In the genomic region with DNA sequence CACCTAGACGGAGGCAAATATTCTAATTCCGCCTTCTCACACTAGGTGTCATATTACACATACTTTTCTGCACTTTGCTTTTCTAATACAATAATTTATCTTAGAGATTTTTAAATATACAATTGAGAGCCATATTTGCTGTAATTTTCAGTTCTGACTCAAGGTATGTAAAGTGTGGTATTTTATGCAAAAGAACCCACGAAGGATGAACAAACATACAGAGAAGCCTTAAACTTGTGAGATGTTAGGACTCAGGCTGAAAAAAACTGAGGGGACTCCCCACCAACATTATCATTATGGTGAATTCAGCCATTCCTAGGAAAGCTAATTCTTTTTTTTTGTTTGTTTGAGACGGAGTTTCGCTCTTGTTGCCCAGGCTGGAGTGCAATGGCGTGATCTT, we compare ENCODE assay signal across 15 cellular contexts. TPM values are rescaled to one million over a fixed set of nuclear protein-coding genes. Genes with fewer than 3 reads are reported as not detected.
A peak's percentile ranks its signal among the peaks of the same experiment; 100 is the strongest.
DNase-seq lines count a peak whose midpoint lies in the region; ATAC-seq and TF ChIP-seq lines count a peak whose summit lies in the region.
"Had no signal": no experiment of that assay in that cellular context is flagged by ENCODE, and none has a peak within 500 bp of the region (broad histone marks: within the 10 kb centered on the region; RNA-seq: fewer than 3 reads in every experiment).

No MANE protein-coding gene starts in this region.

- no peak overlapping the region for H3K4me3 ChIP-seq in OCI-LY3 (ENCODE audit: low read length)
- H3K4me3 ChIP-seq: A549, HAP-1, K562 had no signal

- no peak overlapping the region for H3K4me3 Mint-ChIP-seq in activated naive CD8-positive, alpha-beta T cell treated with anti-CD3 and anti-CD28 coated beads for 36 hours
- H3K4me3 Mint-ChIP-seq: CD4-positive, alpha-beta memory T cell had no signal

- H3K27ac Mint-ChIP-seq in activated naive CD8-positive, alpha-beta T cell treated with anti-CD3 and anti-CD28 coated beads for 36 hours: no peak overlapping the region
- H3K27ac Mint-ChIP-seq: CD4-positive, alpha-beta memory T cell had no signal

- H3K9me3 ChIP-seq in OCI-LY3 (ENCODE audit: insufficient read depth, low read length): no peaks in the 10 kb centered on the region
- H3K9me3 ChIP-seq: A549, BE2C, HAP-1 had no signal

- DNase-seq in SHP77 treated with DMSO at 0.1 percent for 48 hours (lab: John Stamatoyannopoulos, UW): no peak
- DNase-seq in activated CD4-positive, alpha-beta T cell treated with anti-CD3 and anti-CD28 coated beads, Interleukin-2, amount 50 U/mL, for 4 hours: no peak
- no peak for DNase-seq in activated naive CD8-positive, alpha-beta T cell treated with anti-CD3 and anti-CD28 coated beads for 36 hours
- DNase-seq: BE2C; CD4-positive, alpha-beta memory T cell; DMS79 treated with DMSO at 0.1 percent for 48 hours; EL; Kasumi-1 had no signal

- peaks cover 26% of the 10 kb centered on the region for H3K79me2 ChIP-seq in OCI-LY3 (ENCODE audit: low read length)

- H3K9ac ChIP-seq in OCI-LY3 (ENCODE audit: low read length): no peak overlapping the region

- H3K27me3 Mint-ChIP-seq in activated naive CD8-positive, alpha-beta T cell treated with anti-CD3 and anti-CD28 coated beads for 36 hours: no peaks in the 10 kb centered on the region
- H3K27me3 Mint-ChIP-seq: CD4-positive, alpha-beta memory T cell had no signal

- peak overlapping the region; percentile 16; the same call in 1 of the 2 replicates for H3K27ac ChIP-seq in OCI-LY3 (ENCODE audit: low read length)
- H3K27ac ChIP-seq: A549, C4-2B had no signal

- peaks cover 16% of the 10 kb centered on the region for H3K4me1 Mint-ChIP-seq in activated naive CD8-positive, alpha-beta T cell treated with anti-CD3 and anti-CD28 coated beads for 36 hours

- H3K27me3 ChIP-seq in OCI-LY3 (ENCODE audit: low read depth, low read length): no peaks in the 10 kb centered on the region
- H3K27me3 ChIP-seq: BE2C had no signal

- no peaks in the 10 kb centered on the region; the same call in 1 of the 2 replicates for H4K20me1 ChIP-seq in OCI-LY3 (ENCODE audit: insufficient read depth, low read length)

- H3K4me1 ChIP-seq in OCI-LY3 (ENCODE audit: low read length): peaks cover 29% of the 10 kb centered on the region
- H3K4me1 ChIP-seq: A549, BE2C, HAP-1 had no signal

- H3K4me2 ChIP-seq in OCI-LY3 (ENCODE audit: low read length): no peak overlapping the region
- H3K4me2 ChIP-seq: A549 had no signal

- H2AFZ ChIP-seq in OCI-LY3 (ENCODE audit: low read depth, low read length): no peak overlapping the region

- TF ChIP-seq CTCF in OCI-LY3 (IDR thresholded peaks at IDR 0.05; ENCODE audit: low read depth, low read length): peak; percentile 25; the same call in 1 of the 2 replicates

- no peaks in the 10 kb centered on the region for H3K9me3 Mint-ChIP-seq in activated naive CD8-positive, alpha-beta T cell treated with anti-CD3 and anti-CD28 coated beads for 36 hours
- H3K9me3 Mint-ChIP-seq: CD4-positive, alpha-beta memory T cell had no signal

- peaks cover 48% of the 10 kb centered on the region for H3K36me3 ChIP-seq in OCI-LY3 (replicated peaks; ENCODE audit: low read depth, low read length)

- peaks cover 27% of the 10 kb centered on the region for H3K36me3 Mint-ChIP-seq in activated naive CD8-positive, alpha-beta T cell treated with anti-CD3 and anti-CD28 coated beads for 36 hours

- ATAC-seq in GM19463 (IDR thresholded peaks at IDR 0.05; ENCODE audit: unreplicated experiment) (peak; percentile 43), HG02623 (IDR thresholded peaks at IDR 0.05; ENCODE audit: unreplicated experiment) (peak; percentile 53)
- ATAC-seq: A549, K562 had no signal

RNA-seq across cellular contexts. Expression of a gene that starts 9.6 kb away (rescaled TPM):
- total RNA-seq in activated naive CD8-positive, alpha-beta T cell treated with anti-CD3 and anti-CD28 coated beads for 36 hours: 10 to 100 TPM; 23.8 to 24.3 TPM

RNA-seq across cellular contexts. Expression of a gene that starts 19.2 kb away (rescaled TPM):
- total RNA-seq in activated naive CD8-positive, alpha-beta T cell treated with anti-CD3 and anti-CD28 coated beads for 36 hours: 1,000 to 10,000 TPM; 1,777 TPM

RNA-seq across cellular contexts. Expression of a gene that starts 57.1 kb away (rescaled TPM):
- total RNA-seq in activated naive CD8-positive, alpha-beta T cell treated with anti-CD3 and anti-CD28 coated beads for 36 hours: 10 to 100 TPM; 16.1 to 17.1 TPM
